In the genomic region with DNA sequence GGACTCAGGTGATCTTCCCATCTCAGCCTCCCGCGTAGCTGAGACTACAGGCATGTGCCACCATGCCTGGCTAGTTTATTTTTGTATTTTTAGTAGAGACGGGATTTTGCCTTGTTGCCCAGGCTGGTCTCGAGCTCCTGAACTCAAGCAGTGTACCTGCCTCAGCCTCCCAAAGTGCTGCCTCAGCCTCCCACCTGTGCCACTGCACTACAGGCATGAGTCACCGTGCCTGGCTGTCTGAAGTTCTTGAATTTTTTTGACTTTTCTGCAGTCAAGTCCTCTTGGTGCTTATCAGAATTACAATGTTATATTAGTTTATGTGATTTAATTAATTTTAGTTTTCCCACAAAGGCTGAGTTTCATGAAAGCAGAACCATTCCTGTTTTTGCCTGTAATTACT, we compare ENCODE assay signal across 28 cellular contexts. TPM values are rescaled to one million over a fixed set of nuclear protein-coding genes. Genes with fewer than 3 reads are reported as not detected.
A peak's percentile ranks its signal among the peaks of the same experiment; 100 is the strongest.
DNase-seq lines count a peak whose midpoint lies in the region; ATAC-seq, FAIRE-seq and TF ChIP-seq lines count a peak whose summit lies in the region.
"Had no signal": no experiment of that assay in that cellular context is flagged by ENCODE, and none has a peak within 500 bp of the region (broad histone marks: within the 10 kb centered on the region; RNA-seq: fewer than 3 reads in every experiment).

No MANE protein-coding gene starts in this region.

- H3K27ac Mint-ChIP-seq in HFFc6 (peak overlapping the region; percentile 77; the same call in 1 of the 2 replicates), WTC11 (peak overlapping the region; percentile 84), progenitor cell of endocrine pancreas (peak overlapping the region; percentile 19)

- peaks cover 20% of the 10 kb centered on the region for H3K36me3 Mint-ChIP-seq in HFFc6 (ENCODE audit: low read depth)
- peaks cover 21% of the 10 kb centered on the region for H3K36me3 Mint-ChIP-seq in WTC11
- peaks cover 17% of the 10 kb centered on the region for H3K36me3 Mint-ChIP-seq in progenitor cell of endocrine pancreas (ENCODE audit: insufficient read depth)

- CTCF ChIA-PET in WTC11 (lab: Charles Lee) = no interaction called here

- no peaks in the 10 kb centered on the region for H3K27me3 Mint-ChIP-seq in HFFc6 (ENCODE audit: insufficient read depth)
- no peaks in the 10 kb centered on the region for H3K27me3 Mint-ChIP-seq in WTC11 (ENCODE audit: low read depth)
- no peaks in the 10 kb centered on the region for H3K27me3 Mint-ChIP-seq in progenitor cell of endocrine pancreas

- intact Hi-C loops in head of caudate nucleus (cut with DNase I) = no loop called here

- POLR2A ChIA-PET in WTC11 (lab: Charles Lee) = no interaction called here

- ATAC-seq in WTC11 = no peak
- ATAC-seq in GM18505 (IDR thresholded peaks at IDR 0.05; ENCODE audit: unreplicated experiment) = no peak
- ATAC-seq: Right ventricle myocardium inferior, SK-N-SH treated with all-trans-retinoic acid at 6 μM for 48 hours had no signal

- H3K9me3 Mint-ChIP-seq in HFFc6 = no peaks in the 10 kb centered on the region
- H3K9me3 Mint-ChIP-seq in WTC11 = 0 out of 2 replicates have a peak, but pooled peaks cover 4% of the 10 kb centered on the region
- peaks cover 6% of the 10 kb centered on the region for H3K9me3 Mint-ChIP-seq in progenitor cell of endocrine pancreas (ENCODE audit: low read depth)
- H3K9me3 Mint-ChIP-seq: CD8-positive, alpha-beta memory T cell; H9 had no signal

- FAIRE-seq in frontal cortex (lab: Jason Lieb, UNC) = no peak
- FAIRE-seq: GM12892, HTR-8/SVneo, RCC 7860 had no signal

- no peak for TF ChIP-seq POLR2A in GM18505 (IDR thresholded peaks at IDR 0.05; ENCODE audit: borderline replicate concordance, extremely low read depth, insufficient read depth, insufficient read length)

- H3K4me3 Mint-ChIP-seq in HFFc6 (no peak overlapping the region), WTC11 (no peak overlapping the region), progenitor cell of endocrine pancreas (ENCODE audit: low read depth) (no peak overlapping the region)
- H3K4me3 Mint-ChIP-seq: CD14-positive monocyte; CD8-positive, alpha-beta memory T cell; H9 had no signal

- H3K4me1 Mint-ChIP-seq in HFFc6 (ENCODE audit: low read depth) (peaks cover 80% of the 10 kb centered on the region), WTC11 (peaks cover 44% of the 10 kb centered on the region), progenitor cell of endocrine pancreas (ENCODE audit: low read depth) (peaks cover 14% of the 10 kb centered on the region)

- no peak for DNase-seq in HFFc6
- no peak for DNase-seq in WTC11 (ENCODE audit: low spot score)
- peak in 30 of 42 donors; percentile 15 to 74 (median 38) for DNase-seq in head of caudate nucleus
- no peak for DNase-seq in progenitor cell of endocrine pancreas (ENCODE audit: low spot score, unreplicated experiment)
- DNase-seq in frontal cortex (ENCODE audit: low spot score in 2 of 2) = no peak
- DNase-seq in SW480 (ENCODE audit: low spot score) = no peak
- DNase-seq: ACHN; BE2C; Calu3; CD8-positive, alpha-beta memory T cell; DMS153; DND-41; H9; KBM-7; NCI-H1105 treated with DMSO at 0.1 percent for 48 hours; NCI-H146; NCI-H2029; NCI-H446; NCI-H524 treated with DMSO at 0.1 percent for 48 hours; NCI-H774; SJCRH30 had no signal

- TF ChIP-seq CTCF in HFFc6 (IDR thresholded peaks at IDR 0.05) (no peak), WTC11 (IDR thresholded peaks at IDR 0.05) (no peak), progenitor cell of endocrine pancreas (IDR thresholded peaks at IDR 0.05; ENCODE audit: unreplicated experiment) (no peak)

TF ChIP-seq in WTC11, 78 proteins besides CTCF, POLR2A, EP300 and RAD21:
- TF ChIP-seq PRRX2 (CRISPR knock-in tag; IDR thresholded peaks at IDR 0.05) (no peak), FOXP1 (CRISPR knock-in tag; IDR thresholded peaks at IDR 0.05; ENCODE audit: borderline replicate concordance) (no peak), ATF3 (CRISPR knock-in tag; conservative IDR thresholded peaks at IDR 0.05) (no peak), NR2C2 (CRISPR knock-in tag; IDR thresholded peaks at IDR 0.05) (no peak), RELA (CRISPR knock-in tag; IDR thresholded peaks at IDR 0.05; ENCODE audit: borderline replicate concordance) (no peak)
- TF ChIP-seq, protein P1, sequence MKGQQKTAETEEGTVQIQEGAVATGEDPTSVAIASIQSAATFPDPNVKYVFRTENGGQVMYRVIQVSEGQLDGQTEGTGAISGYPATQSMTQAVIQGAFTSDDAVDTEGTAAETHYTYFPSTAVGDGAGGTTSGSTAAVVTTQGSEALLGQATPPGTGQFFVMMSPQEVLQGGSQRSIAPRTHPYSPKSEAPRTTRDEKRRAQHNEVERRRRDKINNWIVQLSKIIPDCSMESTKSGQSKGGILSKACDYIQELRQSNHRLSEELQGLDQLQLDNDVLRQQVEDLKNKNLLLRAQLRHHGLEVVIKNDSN (CRISPR knock-in tag; IDR thresholded peaks at IDR 0.05) = no peak

RNA-seq across cellular contexts. Expression of gene SPIN1, which starts 9.8 kb away (rescaled TPM):
- 100 to 1,000 TPM in 5 of 6 experiments, 10 to 100 TPM in 1; 97.2 to 131 (median 119) TPM for total RNA-seq in HFFc6 (2021; fragmentation: NEBNext Ultra II Directional; extraction: Animal tissue kit (Norgen Biotek cat#: 25700))
- 122 to 124 TPM (median 123 TPM) in 3 replicates for total RNA-seq in WTC11 (2021)
- 151 and 154 TPM in 2 replicates for total RNA-seq in progenitor cell of endocrine pancreas
- 351 TPM for total RNA-seq in frontal cortex

Comparison
In these comparisons a context has a peak if more than half of its experiments do, and no peak if none do; other contexts are left out.
1. DNase-seq: peak in head of caudate nucleus (30 of 42); none in HFFc6 (single experiment), WTC11 (single experiment), progenitor cell of endocrine pancreas (single experiment), frontal cortex (0 of 2) and SW480 (single experiment).
2. H3K27ac Mint-ChIP-seq: peak in every context shown above with its lines; median percentile 84 in WTC11; 77 in HFFc6; 19 in progenitor cell of endocrine pancreas.